Comparison of ENCODE assay signal across 8 cellular contexts in genomic region chrX:133576876-133577275, GRCh38.
"Had no signal": no experiment of that assay in that cellular context is flagged by ENCODE, and none has a peak within 500 bp of the region (broad histone marks: within the 10 kb centered on the region; RNA-seq: fewer than 3 reads in every experiment).

No MANE protein-coding gene starts in this region.

- H3K4me3 ChIP-seq: GM12878 had no signal

- ATAC-seq: GM12878 had no signal

- FAIRE-seq: G401.6, GM12878, GM12891, GM12892, GM18507, GM19239 had no signal

- DNase-seq: GDM1, GF-D8 had no signal
